In the genomic region with DNA sequence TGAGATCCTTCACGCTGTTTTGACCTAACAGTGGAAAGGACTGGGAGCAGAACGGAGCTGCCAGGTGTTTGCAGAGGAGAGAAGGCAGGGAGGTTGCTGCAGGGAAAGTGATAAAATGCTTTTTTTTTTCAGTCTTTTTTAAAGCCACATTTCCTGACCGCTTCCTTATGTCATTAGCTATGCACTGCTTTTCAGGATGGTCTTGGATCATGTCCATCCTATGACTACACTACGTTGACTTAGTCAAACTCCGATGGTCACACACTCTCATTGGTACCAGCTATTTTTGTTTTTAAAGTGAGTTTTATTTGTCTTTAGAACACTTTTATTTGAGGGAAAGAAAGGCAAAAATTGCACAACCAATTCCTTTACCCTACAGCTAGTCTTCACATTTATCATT, we compare ENCODE assay signal across 23 cellular contexts.
"Had no signal": no experiment of that assay in that cellular context is flagged by ENCODE, and none has a peak within 500 bp of the region (broad histone marks: within the 10 kb centered on the region; RNA-seq: fewer than 3 reads in every experiment).

No MANE protein-coding gene starts in this region.

- H3K27me3 Mint-ChIP-seq: activated naive CD8-positive, alpha-beta T cell had no signal

- DNase-seq: activated B cell treated with CpG ODN at 0.5 μM for 24 hours; activated CD4-positive, alpha-beta T cell treated with anti-CD3 and anti-CD28 coated beads, Interleukin-2, amount 50 U/mL, for 1 hour; activated CD8-positive, alpha-beta T cell treated with anti-CD3 and anti-CD28 coated beads, Interleukin-2, amount 10 ng/mL, durations not matched to agents 7 days and 5 days; activated effector memory CD4-positive, alpha-beta T cell treated with Interleukin-2 at 50 U/mL for 16 hours; activated naive CD4-positive, alpha-beta T cell treated with Interleukin-2 at 50 U/mL for 16 hours; aorta; dermis blood vessel endothelial cell; effector CD4-positive, alpha-beta T cell; foreskin melanocyte; heart right ventricle; naive B cell; ovary; right lobe of liver; stimulated activated CD4-positive, alpha-beta T cell treated with anti-CD3 and anti-CD28 coated beads, Interleukin-2, amount 100 ng/mL, for 48 hours; uterus had no signal

- H3K4me3 ChIP-seq: body of pancreas, esophagus muscularis mucosa, heart right ventricle, ovary, right lobe of liver, thoracic aorta, uterus had no signal

- H3K4me1 ChIP-seq: body of pancreas, esophagus muscularis mucosa, heart right ventricle, right lobe of liver, uterus had no signal

- H3K36me3 Mint-ChIP-seq: activated naive CD8-positive, alpha-beta T cell; mesothelial cell of epicardium; naive B cell had no signal

- H3K4me1 Mint-ChIP-seq: activated B cell treated with CpG ODN at 0.5 μM for 24 hours, mesothelial cell of epicardium had no signal

- H3K9me3 Mint-ChIP-seq: activated B cell treated with CpG ODN at 0.5 μM for 24 hours; mesothelial cell of epicardium; naive B cell; stimulated activated naive CD8-positive, alpha-beta T cell treated with anti-CD3 and anti-CD28 coated beads, Interleukin-15, Interleukin-2, amounts not matched to agents 100 ng/mL and 50 ng/mL, for 24 hours; type B pancreatic cell had no signal

- ATAC-seq: activated CD8-positive, alpha-beta T cell treated with anti-CD3 and anti-CD28 coated beads, Interleukin-2, amount 10 ng/mL, durations not matched to agents 7 days and 5 days; body of pancreas; heart right ventricle; right lobe of liver had no signal

- H3K36me3 ChIP-seq: esophagus muscularis mucosa, heart right ventricle, ovary, right lobe of liver, thoracic aorta, uterus had no signal

- H3K27ac ChIP-seq: body of pancreas, esophagus muscularis mucosa, heart right ventricle, ovary, right lobe of liver, thoracic aorta, uterus had no signal

- H3K27me3 ChIP-seq: body of pancreas, esophagus muscularis mucosa, ovary, right lobe of liver, uterus had no signal

- H3K4me3 Mint-ChIP-seq: activated B cell treated with CpG ODN at 0.5 μM for 24 hours; activated CD8-positive, alpha-beta T cell treated with anti-CD3 and anti-CD28 coated beads, Interleukin-2, amount 10 ng/mL, durations not matched to agents 7 days and 5 days; activated naive CD8-positive, alpha-beta T cell; mesothelial cell of epicardium; naive B cell; stimulated activated naive CD8-positive, alpha-beta T cell treated with anti-CD3 and anti-CD28 coated beads, Interleukin-15, Interleukin-2, amounts not matched to agents 100 ng/mL and 50 ng/mL, for 24 hours; type B pancreatic cell had no signal

- H3K27ac Mint-ChIP-seq: activated B cell treated with CpG ODN at 0.5 μM for 24 hours; activated CD8-positive, alpha-beta T cell treated with anti-CD3 and anti-CD28 coated beads, Interleukin-2, amount 10 ng/mL, durations not matched to agents 7 days and 5 days; activated naive CD8-positive, alpha-beta T cell; mesothelial cell of epicardium; naive B cell; progenitor cell of endocrine pancreas; stimulated activated naive CD8-positive, alpha-beta T cell treated with anti-CD3 and anti-CD28 coated beads, Interleukin-15, Interleukin-2, amounts not matched to agents 100 ng/mL and 50 ng/mL, for 24 hours; type B pancreatic cell had no signal
